In genomic region chrX:153794018-153794896, GRCh38 we compare ENCODE assay signal across 8 cellular contexts. TPM values are rescaled to one million over a fixed set of nuclear protein-coding genes. Genes with fewer than 3 reads are reported as not detected.
DNase-seq lines count a peak whose midpoint lies in the region; ATAC-seq, FAIRE-seq and TF ChIP-seq lines count a peak whose summit lies in the region.

Gene IDH3G, minus strand, starts transcription at chrX:153794375. Its CDS starts 49 bp downstream, at chrX:153794326.
Gene SSR4, plus strand, starts transcription at chrX:153794668. Its CDS starts 20 bp downstream, at chrX:153794688.

- ATAC-seq in GM19395 (IDR thresholded peaks at IDR 0.05; ENCODE audit: unreplicated experiment) (peak; percentile 88), HG03565 (IDR thresholded peaks at IDR 0.05; ENCODE audit: unreplicated experiment) (peak; percentile 86), HepG2 (peak; percentile 88)

- H3K4me3 ChIP-seq in HepG2 (replicated peaks in 1 of 3; ENCODE audit: insufficient read depth in 1 of 3, low read depth in 2 of 3, low read length in 3 of 3) = peak within 1 kb of the TSS; percentile 68 to 77 (median 75)

- H4K20me1 ChIP-seq in HepG2 (ENCODE audit: insufficient read depth, low read length) = no peaks in the 10 kb centered on the region

- peak; percentile 96 for DNase-seq in NCI-H774 (lab: John Stamatoyannopoulos, UW)
- peak; percentile 86 to 89 for DNase-seq in activated CD4-positive, alpha-beta T cell treated with anti-CD3 and anti-CD28 coated beads, Interleukin-2, amount 50 U/mL, for 48 hours
- DNase-seq in dermis microvascular lymphatic vessel endothelial cell (ENCODE audit: low read depth in 2 of 2) = peak; percentile 87 to 96
- DNase-seq in HepG2 (ENCODE audit: low spot score) = peak; percentile 83
- DNase-seq in stimulated activated CD4-positive, alpha-beta T cell treated with anti-CD3 and anti-CD28 coated beads, Interleukin-4, amount 100 ng/mL, for 1 hour = peak; percentile 90

- no peak for TF ChIP-seq EP300 in HepG2 (IDR thresholded peaks at IDR 0.05; ENCODE audit: low read depth in 2 of 2, low read length in 2 of 2)
- no peak for TF ChIP-seq EP300 in HepG2 (CRISPR knock-in tag; IDR thresholded peaks at IDR 0.05; ENCODE audit: borderline replicate concordance)

- peak; percentile 97 for FAIRE-seq in HepG2 (lab: Jason Lieb, UNC)

- no peak for TF ChIP-seq RAD21 in HepG2 (CRISPR knock-in tag; IDR thresholded peaks at IDR 0.05)

- intact Hi-C loops in HepG2 (cut with micrococcal nuclease; ENCODE audit: unreplicated experiment) = no loop called here

- H3K27me3 ChIP-seq in HepG2 (ENCODE audit: control insufficient read depth in 1 of 2, insufficient read depth in 2 of 2, low read length in 2 of 2) = no peaks in the 10 kb centered on the region; a peak in 1 of 5 replicates

- peaks cover 22% of the 10 kb centered on the region for H3K79me2 ChIP-seq in HepG2 (ENCODE audit: insufficient read depth, low read length)

- BruUV-seq in HepG2 (replicated peaks; lab: Mats Ljungman, UMichigan) = no TSS peak

- H3K9ac ChIP-seq in HepG2 (ENCODE audit: insufficient read depth, low read depth, low read length) = peak within 1 kb of the TSS; percentile 94

- H3K36me3 ChIP-seq in HepG2 (replicated peaks in 1 of 2; ENCODE audit: control insufficient read depth in 1 of 2, insufficient read depth in 2 of 2, low read length in 2 of 2) = peaks cover 2 to 3% of the 10 kb centered on the region in 2 experiments; a peak in 1 of 5 replicates

- H2AFZ ChIP-seq in HepG2 (ENCODE audit: low read length) = no peak within 1 kb of the TSS

- H3K27ac ChIP-seq in C4-2B (peak within 1 kb of the TSS; percentile 95), HepG2 (ENCODE audit: extremely low read length, insufficient read depth, low read length) (peak within 1 kb of the TSS; percentile 88)

- CTCF ChIA-PET in HepG2 (lab: Yijun Ruan, JAX; ENCODE audit: low intra/inter-chr PET ratio, low total read pairs) = interaction anchor here (1.2 kb wide), 1 partner anchor 30 kb away, joined by 3 read pairs; the partner anchor contains the start of gene PLXNB3

- no peaks in the 10 kb centered on the region for H3K9me3 ChIP-seq in HepG2 (ENCODE audit: low read length)

- WGBS in HepG2 (ENCODE audit: low lambda C conversion rate) = 0% methylated on average over 1 of the region's 92 CpGs

- peak within 1 kb of the TSS; percentile 76 for H3K4me2 ChIP-seq in HepG2 (ENCODE audit: low read depth, low read length)

- H3K4me1 ChIP-seq in HepG2 (ENCODE audit: insufficient read depth, low read length) = peaks cover 27% of the 10 kb centered on the region

- in situ Hi-C loops in HepG2 (cut with HindIII; ENCODE audit: extremely low pct_ligation_motif_present, low pct_unique_long_range_greater_than_20kb) = no loop called here

- TF ChIP-seq CTCF in C4-2B (conservative IDR thresholded peaks at IDR 0.05) (no peak), HepG2 (CRISPR knock-in tag; IDR thresholded peaks at IDR 0.05) (peak; percentile 68)

- POLR2A ChIA-PET in HepG2 (lab: Yijun Ruan, JAX) = interaction anchor here (0.8 to 1.8 kb wide), 12 partner anchors 9 to 218 kb away, joined by 3 to 12 read pairs (median 4); partner anchors contain the start of genes ARHGAP4, PLXNB3 and SRPK3

- TF ChIP-seq POLR2A in HepG2 (IDR thresholded peaks at IDR 0.05; ENCODE audit: insufficient read depth in 1 of 2, low read depth in 2 of 2, low read length in 2 of 2) = peak in 1 of 2 experiments; percentile 60; a peak in 2 of 4 replicates

TF ChIP-seq in HepG2, 621 proteins besides CTCF, POLR2A, EP300 and RAD21 (continues in another document):
- TF ChIP-seq ZNF567 (CRISPR knock-in tag; IDR thresholded peaks at IDR 0.05; ENCODE audit: borderline replicate concordance) = 0 out of 2 replicates have a peak, but pooled peaks have one; percentile 19
- TF ChIP-seq ZMAT3 (CRISPR knock-in tag; conservative IDR thresholded peaks at IDR 0.05) = peak; percentile 20; the same call in 1 of the 2 replicates
- TF ChIP-seq, protein P1, sequence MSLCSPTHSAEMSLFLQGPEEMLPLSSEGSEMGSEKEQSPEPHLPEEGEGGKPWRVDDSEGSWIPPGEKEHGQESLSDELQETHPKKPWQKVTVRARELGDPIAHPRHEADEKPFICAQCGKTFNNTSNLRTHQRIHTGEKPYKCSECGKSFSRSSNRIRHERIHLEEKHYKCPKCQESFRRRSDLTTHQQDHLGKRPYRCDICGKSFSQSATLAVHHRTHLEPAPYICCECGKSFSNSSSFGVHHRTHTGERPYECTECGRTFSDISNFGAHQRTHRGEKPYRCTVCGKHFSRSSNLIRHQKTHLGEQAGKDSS (CRISPR knock-in tag; IDR thresholded peaks at IDR 0.05; ENCODE audit: borderline replicate concordance, low read depth) = no peak
- TF ChIP-seq ZNF790 (CRISPR knock-in tag; IDR thresholded peaks at IDR 0.05; ENCODE audit: borderline replicate concordance) = peak; percentile 63; the same call in 1 of the 2 replicates
- TF ChIP-seq ZNF431 (CRISPR knock-in tag; IDR thresholded peaks at IDR 0.05; ENCODE audit: borderline replicate concordance, low read depth) = no peak
- no peak for TF ChIP-seq PHF5A (CRISPR knock-in tag; IDR thresholded peaks at IDR 0.05; ENCODE audit: low read depth, unreplicated experiment)
- no peak for TF ChIP-seq CEBPG (CRISPR knock-in tag; IDR thresholded peaks at IDR 0.05)
- TF ChIP-seq MAFG (CRISPR knock-in tag; IDR thresholded peaks at IDR 0.05) = no peak
- TF ChIP-seq EED (CRISPR knock-in tag; IDR thresholded peaks at IDR 0.05) = peak; percentile 60; the same call in 1 of the 2 replicates
- TF ChIP-seq MAFF (IDR thresholded peaks at IDR 0.05; ENCODE audit: low read depth, low read length) = no peak
- TF ChIP-seq HNRNPLL (IDR thresholded peaks at IDR 0.05; ENCODE audit: low read depth, low read length, poor library complexity, severe bottlenecking) = no peak
- TF ChIP-seq, protein P2, sequence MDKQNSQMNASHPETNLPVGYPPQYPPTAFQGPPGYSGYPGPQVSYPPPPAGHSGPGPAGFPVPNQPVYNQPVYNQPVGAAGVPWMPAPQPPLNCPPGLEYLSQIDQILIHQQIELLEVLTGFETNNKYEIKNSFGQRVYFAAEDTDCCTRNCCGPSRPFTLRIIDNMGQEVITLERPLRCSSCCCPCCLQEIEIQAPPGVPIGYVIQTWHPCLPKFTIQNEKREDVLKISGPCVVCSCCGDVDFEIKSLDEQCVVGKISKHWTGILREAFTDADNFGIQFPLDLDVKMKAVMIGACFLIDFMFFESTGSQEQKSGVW (CRISPR knock-in tag; IDR thresholded peaks at IDR 0.05; ENCODE audit: borderline replicate concordance) = no peak
- TF ChIP-seq ZBTB7B (CRISPR knock-in tag; IDR thresholded peaks at IDR 0.05) = no peak

RNA-seq across cellular contexts. Expression of gene IDH3G, which starts in this region (rescaled TPM):
- total RNA-seq in dermis microvascular lymphatic vessel endothelial cell (35.9 and 49.6 TPM in 2 replicates), HepG2 (2016; rRNA removed; fragmentation: Illumina TruSeq; extraction: Trizol) (16.2 and 18.7 TPM in 2 replicates)
- total RNA-seq in HepG2 (2016; cell fraction: cytosol; rRNA removed; fragmentation: Illumina TruSeq; extraction: Trizol; ENCODE audit: low read depth) = 13.0 and 13.1 TPM in 2 replicates
- total RNA-seq in HepG2 (2016; cell fraction: insoluble cytoplasmic fraction; rRNA removed; fragmentation: Illumina TruSeq; extraction: Trizol) = 17.8 and 20.1 TPM in 2 replicates
- total RNA-seq in HepG2 (2016; cell fraction: membrane; rRNA removed; fragmentation: Illumina TruSeq; extraction: Trizol) = 8.6 and 11.1 TPM in 2 replicates
- 12.0 and 15.0 TPM in 2 replicates for total RNA-seq in HepG2 (2016; cell fraction: nucleus; rRNA removed; fragmentation: Illumina TruSeq; extraction: Trizol)
- polyA plus RNA-seq in HepG2 (2011; rRNA removed) = 35.5 and 36.0 TPM in 2 replicates
- polyA plus RNA-seq in HepG2 (2011; cell fraction: cytosol; rRNA removed) = 26.8 and 43.0 TPM in 2 replicates
- polyA plus RNA-seq in HepG2 (2011; cell fraction: nucleus; rRNA removed) = 101 and 115 TPM in 2 replicates
- polyA plus RNA-seq in HepG2 (2012) = 19.4 and 20.6 TPM in 2 replicates
- polyA plus RNA-seq in HepG2 (2016; cell fraction: cytosol; fragmentation: Illumina TruSeq; extraction: Trizol; ENCODE audit: low read depth) = 11.0 and 12.1 TPM in 2 replicates
- polyA plus RNA-seq in HepG2 (2016; cell fraction: insoluble cytoplasmic fraction; fragmentation: Illumina TruSeq; extraction: Trizol; ENCODE audit: low read depth) = 24.4 and 28.5 TPM in 2 replicates
- 10.0 and 10.7 TPM in 2 replicates for polyA plus RNA-seq in HepG2 (2016; cell fraction: membrane; fragmentation: Illumina TruSeq; extraction: Trizol; ENCODE audit: low read depth)
- polyA plus RNA-seq in HepG2 (2016; cell fraction: nucleus; fragmentation: Illumina TruSeq; extraction: Trizol; ENCODE audit: insufficient read depth, low read depth) = 28.9 and 29.2 TPM in 2 replicates
- polyA minus RNA-seq in HepG2 (2011; rRNA and poly(A)+ RNA removed; ENCODE audit: low replicate concordance) = 56.4 and 152 TPM in 2 replicates
- polyA minus RNA-seq in HepG2 (2011; cell fraction: cytosol; rRNA and poly(A)+ RNA removed) = 11.8 and 17.8 TPM in 2 replicates
- 16.5 and 18.6 TPM in 2 replicates for polyA minus RNA-seq in HepG2 (2011; cell fraction: nucleus; rRNA and poly(A)+ RNA removed)

RNA-seq across cellular contexts. Expression of gene SSR4, which starts in this region (rescaled TPM):
- total RNA-seq in dermis microvascular lymphatic vessel endothelial cell = 134 and 155 TPM in 2 replicates
- total RNA-seq in HepG2 (2016; rRNA removed; fragmentation: Illumina TruSeq; extraction: Trizol) = 124 and 214 TPM in 2 replicates
- 180 and 198 TPM in 2 replicates for total RNA-seq in HepG2 (2016; cell fraction: cytosol; rRNA removed; fragmentation: Illumina TruSeq; extraction: Trizol; ENCODE audit: low read depth)
- 138 and 213 TPM in 2 replicates for total RNA-seq in HepG2 (2016; cell fraction: insoluble cytoplasmic fraction; rRNA removed; fragmentation: Illumina TruSeq; extraction: Trizol)
- total RNA-seq in HepG2 (2016; cell fraction: membrane; rRNA removed; fragmentation: Illumina TruSeq; extraction: Trizol) = 175 and 187 TPM in 2 replicates
- total RNA-seq in HepG2 (2016; cell fraction: nucleus; rRNA removed; fragmentation: Illumina TruSeq; extraction: Trizol) = 143 and 151 TPM in 2 replicates
- 288 and 319 TPM in 2 replicates for polyA plus RNA-seq in HepG2 (2011; rRNA removed)
- 276 and 476 TPM in 2 replicates for polyA plus RNA-seq in HepG2 (2011; cell fraction: cytosol; rRNA removed)
- 234 and 252 TPM in 2 replicates for polyA plus RNA-seq in HepG2 (2011; cell fraction: nucleus; rRNA removed)
- 198 and 204 TPM in 2 replicates for polyA plus RNA-seq in HepG2 (2012)
- polyA plus RNA-seq in HepG2 (2016; cell fraction: cytosol; fragmentation: Illumina TruSeq; extraction: Trizol; ENCODE audit: low read depth) = 201 and 218 TPM in 2 replicates
- polyA plus RNA-seq in HepG2 (2016; cell fraction: insoluble cytoplasmic fraction; fragmentation: Illumina TruSeq; extraction: Trizol; ENCODE audit: low read depth) = 141 and 145 TPM in 2 replicates
- polyA plus RNA-seq in HepG2 (2016; cell fraction: membrane; fragmentation: Illumina TruSeq; extraction: Trizol; ENCODE audit: low read depth) = 192 and 200 TPM in 2 replicates
- 301 and 315 TPM in 2 replicates for polyA plus RNA-seq in HepG2 (2016; cell fraction: nucleus; fragmentation: Illumina TruSeq; extraction: Trizol; ENCODE audit: insufficient read depth, low read depth)
- 172 and 203 TPM in 2 replicates for polyA minus RNA-seq in HepG2 (2011; rRNA and poly(A)+ RNA removed; ENCODE audit: low replicate concordance)
- 187 and 225 TPM in 2 replicates for polyA minus RNA-seq in HepG2 (2011; cell fraction: cytosol; rRNA and poly(A)+ RNA removed)
- polyA minus RNA-seq in HepG2 (2011; cell fraction: nucleus; rRNA and poly(A)+ RNA removed) = 34.9 TPM in 2 replicates

Comparison
In these comparisons a context has a peak if more than half of its experiments do, and no peak if none do; other contexts are left out.
1. Peak in every context shown above with its lines: DNase-seq, ATAC-seq, H3K4me3 ChIP-seq and H3K27ac ChIP-seq.